ENCODE assay signal across 8 cellular contexts in the genomic region with DNA sequence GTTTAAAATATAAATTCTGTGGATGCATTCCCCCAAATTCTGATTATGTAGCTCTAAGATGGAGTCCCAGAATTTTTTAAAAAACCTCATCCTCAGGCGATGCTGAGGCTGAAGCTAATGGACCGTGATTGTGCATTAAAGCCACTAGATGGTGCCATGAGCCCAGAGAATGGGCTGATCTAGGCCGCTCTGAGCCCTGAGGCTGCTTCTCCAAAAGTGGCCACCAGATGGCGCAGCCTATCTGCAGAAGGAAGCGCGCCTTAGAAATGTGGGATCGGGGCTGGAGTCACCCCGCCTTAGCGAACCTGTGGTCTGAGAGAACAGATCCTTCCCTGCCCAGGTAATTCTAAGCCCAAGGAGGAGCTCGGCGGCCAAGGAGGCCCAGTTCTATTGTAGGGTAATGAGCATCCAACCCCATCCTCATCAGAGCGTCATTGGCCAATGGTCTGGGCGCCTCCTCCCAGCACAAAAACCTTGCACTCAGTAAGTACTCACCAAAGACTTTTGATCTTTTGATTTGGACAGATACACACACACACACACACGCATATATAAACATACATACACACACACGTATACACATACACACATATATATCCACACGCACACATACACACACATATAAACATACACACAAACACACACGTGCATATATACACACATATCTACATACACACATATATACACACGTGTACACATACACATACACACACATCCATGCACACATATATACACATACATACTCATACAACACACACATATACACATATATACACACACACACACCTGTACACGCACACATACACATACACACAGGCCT. TPM values are rescaled to one million over a fixed set of nuclear protein-coding genes. Genes with fewer than 3 reads are reported as not detected.
DNase-seq lines count a peak whose midpoint lies in the region; ATAC-seq and TF ChIP-seq lines count a peak whose summit lies in the region.

No MANE protein-coding gene starts in this region.

- DNase-seq in DMS 273 (lab: John Stamatoyannopoulos, UW; ENCODE audit: unreplicated experiment) = peak; percentile 95
- peak; percentile 86 for DNase-seq in GM20000 (ENCODE audit: low spot score)
- DNase-seq in NOMO-1 treated with DMSO at 0.1 percent for 48 hours (lab: John Stamatoyannopoulos, UW; ENCODE audit: unreplicated experiment) = peak; percentile 74
- DNase-seq in activated CD8-positive, alpha-beta memory T cell treated with anti-CD3 and anti-CD28 coated beads for 48 hours (ENCODE audit: low read depth in 2 of 3, low spot score in 2 of 3) = peak; percentile 44 to 84 (median 78)
- peak; percentile 61 for DNase-seq in epidermal melanocyte (ENCODE audit: insufficient read length, low spot score)
- peak; percentile 85 for DNase-seq in myocyte (ENCODE audit: low read depth)
- DNase-seq in stimulated activated CD8-positive, alpha-beta memory T cell treated with anti-CD3 and anti-CD28 coated beads, Interleukin-7, amount 100 ng/mL, for 24 hours (ENCODE audit: low read depth) = peak; percentile 78

- TF ChIP-seq CTCF in GM20000 (IDR thresholded peaks at IDR 0.05; ENCODE audit: extremely low read depth, missing control alignments) = peak; percentile 97

- peak; percentile 95 for ATAC-seq in HG03571 (IDR thresholded peaks at IDR 0.05; ENCODE audit: unreplicated experiment)

RNA-seq across cellular contexts. Expression of a gene that starts 13.7 kb away (rescaled TPM):
- 191 and 204 TPM in 2 replicates for total RNA-seq in myocyte
- polyA plus RNA-seq in myocyte (2012) = 1,920 TPM

RNA-seq across cellular contexts. Expression of a gene that starts 43.6 kb away (rescaled TPM):
- 5.8 and 6.2 TPM in 2 replicates for total RNA-seq in myocyte
- 9.6 TPM for polyA plus RNA-seq in myocyte (2012)

Comparison
In these comparisons a context has a peak if more than half of its experiments do, and no peak if none do; other contexts are left out.
1. Peak in every context shown above with its lines: DNase-seq and ATAC-seq.